ENCODE assay signal across 30 cellular contexts in the genomic region with DNA sequence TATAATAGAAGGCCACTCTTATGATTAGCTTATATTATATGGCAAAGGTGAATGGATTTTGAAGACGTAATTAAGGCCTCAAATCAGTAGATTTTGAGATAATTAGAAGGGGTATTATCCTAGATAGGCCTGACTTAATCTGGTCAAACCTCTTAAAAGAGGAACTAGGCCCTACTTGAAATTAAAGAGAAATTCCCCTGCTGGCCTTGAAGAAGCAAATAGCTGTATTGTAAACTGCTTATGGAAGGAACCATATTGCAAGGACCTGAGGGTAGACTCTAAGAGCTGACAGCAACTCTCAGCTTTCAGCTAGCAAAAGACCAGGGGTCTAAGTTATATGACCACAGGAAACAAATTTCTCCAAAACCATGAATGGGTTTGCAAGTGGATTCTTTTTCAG.
"Had no signal": no experiment of that assay in that cellular context is flagged by ENCODE, and none has a peak within 500 bp of the region (broad histone marks: within the 10 kb centered on the region; RNA-seq: fewer than 3 reads in every experiment).

No MANE protein-coding gene starts in this region.

- DNase-seq: activated CD4-positive, alpha-beta memory T cell treated with anti-CD3 and anti-CD28 coated beads, Interleukin-2, amount 10 ng/mL, durations not matched to agents 7 days and 5 days; activated CD4-positive, alpha-beta T cell treated with anti-CD3 and anti-CD28 coated beads for 36 hours; activated CD4-positive, alpha-beta T cell treated with anti-CD3 and anti-CD28 coated beads, Interleukin-2, amount 10 ng/mL, durations not matched to agents 24 days and 14 days; activated CD4-positive, alpha-beta T cell treated with anti-CD3 and anti-CD28 coated beads, Interleukin-2, amount 50 U/mL, for 4 hours; activated CD4-positive, CD25-positive, alpha-beta regulatory T cell; activated CD4-positive, CD25-positive, alpha-beta regulatory T cell treated with anti-CD3 and anti-CD28 coated beads, Interleukin-2, amount 50 U/mL, for 72 hours; activated CD8-positive, alpha-beta memory T cell treated with anti-CD3 and anti-CD28 coated beads, Interleukin-2, amount 50 U/mL, for 48 hours; activated gamma-delta T cell; activated naive CD4-positive, alpha-beta T cell; activated naive CD4-positive, alpha-beta T cell treated with anti-CD3 and anti-CD28 coated beads, Interleukin-2, amount 10 ng/mL, durations not matched to agents 7 days and 5 days; activated naive CD8-positive, alpha-beta T cell treated with anti-CD3 and anti-CD28 coated beads, Interleukin-2, amount 10 ng/mL, durations not matched to agents 7 days and 5 days; activated T-cell treated with anti-CD3 and anti-CD28 coated beads for 4 hours; activated T-cell treated with anti-CD3 and anti-CD28 coated beads, Interleukin-2, amount 50 U/mL, for 24 hours; activated T-cell treated with anti-CD3 and anti-CD28 coated beads, Interleukin-2, amount 50 U/mL, for 72 hours; anterior cingulate cortex; caudate nucleus; cortex of kidney; dermis blood vessel endothelial cell; effector CD4-positive, alpha-beta T cell; effector memory CD8-positive, alpha-beta T cell; erythroblast; foreskin keratinocyte; gastrocnemius medialis; glutamatergic neuron; heart left ventricle; T-helper 17 cell; T1000 had no signal

- H3K27ac ChIP-seq: esophagus muscularis mucosa, foreskin keratinocyte, gastrocnemius medialis, heart left ventricle had no signal

- H3K9me3 Mint-ChIP-seq: activated naive CD4-positive, alpha-beta T cell treated with anti-CD3 and anti-CD28 coated beads, Interleukin-2, amount 10 ng/mL, durations not matched to agents 7 days and 5 days; activated naive CD8-positive, alpha-beta T cell treated with anti-CD3 and anti-CD28 coated beads, Interleukin-2, amount 10 ng/mL, durations not matched to agents 7 days and 5 days; activated T-cell treated with anti-CD3 and anti-CD28 coated beads, Interleukin-2, amount 50 U/mL, for 24 hours had no signal

- H3K27me3 Mint-ChIP-seq: activated CD4-positive, alpha-beta memory T cell treated with anti-CD3 and anti-CD28 coated beads, Interleukin-2, amount 10 ng/mL, durations not matched to agents 7 days and 5 days; activated naive CD4-positive, alpha-beta T cell treated with anti-CD3 and anti-CD28 coated beads, Interleukin-2, amount 10 ng/mL, durations not matched to agents 7 days and 5 days; T-helper 17 cell had no signal

- H3K4me1 Mint-ChIP-seq: activated CD4-positive, alpha-beta memory T cell treated with anti-CD3 and anti-CD28 coated beads, Interleukin-2, amount 10 ng/mL, durations not matched to agents 7 days and 5 days; activated CD4-positive, alpha-beta T cell treated with anti-CD3 and anti-CD28 coated beads for 36 hours; activated CD4-positive, alpha-beta T cell treated with anti-CD3 and anti-CD28 coated beads, Interleukin-2, amount 10 ng/mL, durations not matched to agents 24 days and 14 days; activated naive CD4-positive, alpha-beta T cell treated with anti-CD3 and anti-CD28 coated beads, Interleukin-2, amount 10 ng/mL, durations not matched to agents 7 days and 5 days; activated naive CD8-positive, alpha-beta T cell treated with anti-CD3 and anti-CD28 coated beads, Interleukin-2, amount 10 ng/mL, durations not matched to agents 7 days and 5 days; T-helper 17 cell had no signal

- H3K27me3 ChIP-seq: esophagus muscularis mucosa, foreskin keratinocyte, gastrocnemius medialis, heart left ventricle had no signal

- H3K36me3 Mint-ChIP-seq: activated naive CD4-positive, alpha-beta T cell treated with anti-CD3 and anti-CD28 coated beads, Interleukin-2, amount 10 ng/mL, durations not matched to agents 7 days and 5 days; activated naive CD4-positive, alpha-beta T cell treated with anti-CD3 and anti-CD28 coated beads, Interleukin-2, amount 50 U/mL, for 72 hours; activated naive CD8-positive, alpha-beta T cell treated with anti-CD3 and anti-CD28 coated beads, Interleukin-2, amount 10 ng/mL, durations not matched to agents 7 days and 5 days had no signal

- H3K36me3 ChIP-seq: esophagus muscularis mucosa, gastrocnemius medialis, heart left ventricle had no signal

- H3K4me3 ChIP-seq: esophagus muscularis mucosa, gastrocnemius medialis, heart left ventricle had no signal

- H3K9me3 ChIP-seq: esophagus muscularis mucosa, gastrocnemius medialis had no signal

- ATAC-seq: activated CD4-positive, alpha-beta T cell treated with anti-CD3 and anti-CD28 coated beads for 36 hours; activated naive CD4-positive, alpha-beta T cell treated with anti-CD3 and anti-CD28 coated beads, Interleukin-2, amount 50 U/mL, for 72 hours; activated T-cell treated with anti-CD3 and anti-CD28 coated beads, Interleukin-2, amount 50 U/mL, for 72 hours; effector memory CD8-positive, alpha-beta T cell; foreskin keratinocyte; gastrocnemius medialis; heart left ventricle; T-helper 17 cell had no signal

- H3K27ac Mint-ChIP-seq: activated CD4-positive, alpha-beta memory T cell treated with anti-CD3 and anti-CD28 coated beads, Interleukin-2, amount 10 ng/mL, durations not matched to agents 7 days and 5 days; activated CD4-positive, alpha-beta T cell treated with anti-CD3 and anti-CD28 coated beads for 36 hours; activated CD4-positive, alpha-beta T cell treated with anti-CD3 and anti-CD28 coated beads, Interleukin-2, amount 10 ng/mL, durations not matched to agents 24 days and 14 days; activated naive CD4-positive, alpha-beta T cell treated with anti-CD3 and anti-CD28 coated beads, Interleukin-2, amount 10 ng/mL, durations not matched to agents 7 days and 5 days; activated naive CD4-positive, alpha-beta T cell treated with anti-CD3 and anti-CD28 coated beads, Interleukin-2, amount 50 U/mL, for 72 hours; activated naive CD8-positive, alpha-beta T cell treated with anti-CD3 and anti-CD28 coated beads, Interleukin-2, amount 10 ng/mL, durations not matched to agents 7 days and 5 days; activated T-cell treated with anti-CD3 and anti-CD28 coated beads, Interleukin-2, amount 50 U/mL, for 24 hours; activated T-cell treated with anti-CD3 and anti-CD28 coated beads, Interleukin-2, amount 50 U/mL, for 72 hours; effector memory CD8-positive, alpha-beta T cell; T-helper 17 cell; T-helper 2 cell treated with Interferon-gamma antibody and Interleukin-4, amounts not matched to agents 5 μg/mL and 100 μg/mL, for 36 hours had no signal

- H3K4me3 Mint-ChIP-seq: activated CD4-positive, alpha-beta memory T cell treated with anti-CD3 and anti-CD28 coated beads, Interleukin-2, amount 10 ng/mL, durations not matched to agents 7 days and 5 days; activated CD4-positive, alpha-beta T cell treated with anti-CD3 and anti-CD28 coated beads for 36 hours; activated CD4-positive, alpha-beta T cell treated with anti-CD3 and anti-CD28 coated beads, Interleukin-2, amount 10 ng/mL, durations not matched to agents 24 days and 14 days; activated naive CD4-positive, alpha-beta T cell treated with anti-CD3 and anti-CD28 coated beads, Interleukin-2, amount 10 ng/mL, durations not matched to agents 7 days and 5 days; activated naive CD8-positive, alpha-beta T cell treated with anti-CD3 and anti-CD28 coated beads, Interleukin-2, amount 10 ng/mL, durations not matched to agents 7 days and 5 days; activated T-cell treated with anti-CD3 and anti-CD28 coated beads, Interleukin-2, amount 50 U/mL, for 24 hours; activated T-cell treated with anti-CD3 and anti-CD28 coated beads, Interleukin-2, amount 50 U/mL, for 72 hours; effector memory CD8-positive, alpha-beta T cell; T-helper 17 cell; T-helper 2 cell treated with Interferon-gamma antibody and Interleukin-4, amounts not matched to agents 5 μg/mL and 100 μg/mL, for 36 hours had no signal
